In the genomic region with DNA sequence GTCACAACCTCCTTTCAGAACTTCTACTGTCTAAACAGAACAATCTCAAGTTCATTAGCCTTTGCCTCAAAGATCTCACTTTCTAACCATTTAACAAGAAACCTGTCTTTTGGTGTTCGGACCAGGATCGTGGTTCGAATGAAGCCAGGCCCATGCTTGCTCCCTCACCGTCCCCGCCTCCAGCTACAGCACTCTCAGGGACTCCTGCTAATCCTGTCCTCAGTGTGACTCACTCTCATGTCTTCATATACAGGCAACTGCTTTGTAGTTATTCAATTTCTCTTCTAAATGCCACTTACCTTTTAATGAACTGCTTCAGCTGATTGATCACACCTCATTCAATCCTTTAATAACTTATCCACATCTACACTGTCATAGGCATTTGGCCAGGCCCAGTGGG, we compare ENCODE assay signal across 11 cellular contexts. TPM values are rescaled to one million over a fixed set of nuclear protein-coding genes. Genes with fewer than 3 reads are reported as not detected.
DNase-seq lines count a peak whose midpoint lies in the region; ATAC-seq and TF ChIP-seq lines count a peak whose summit lies in the region.
"Had no signal": no experiment of that assay in that cellular context is flagged by ENCODE, and none has a peak within 500 bp of the region (broad histone marks: within the 10 kb centered on the region; RNA-seq: fewer than 3 reads in every experiment).

No MANE protein-coding gene starts in this region.

- H3K4me1 Mint-ChIP-seq in activated naive CD4-positive, alpha-beta T cell treated with anti-CD3 and anti-CD28 coated beads, Interleukin-2, amount 50 U/mL, for 24 hours = peaks cover 77% of the 10 kb centered on the region

- peak overlapping the region; percentile 17 for H3K9ac ChIP-seq in SU-DHL-6 (ENCODE audit: low read length)

- H3K27ac ChIP-seq in SU-DHL-6 (ENCODE audit: low read depth, low read length) (peak overlapping the region; percentile 95), foreskin keratinocyte (peak overlapping the region; percentile 79), suprapubic skin (peak overlapping the region; percentile 50), ovary (no peak overlapping the region), brain microvascular endothelial cell (no peak overlapping the region)

- no peaks in the 10 kb centered on the region for H3K27me3 Mint-ChIP-seq in activated naive CD4-positive, alpha-beta T cell treated with anti-CD3 and anti-CD28 coated beads, Interleukin-2, amount 50 U/mL, for 24 hours

- peaks cover 12% of the 10 kb centered on the region for H3K36me3 Mint-ChIP-seq in activated naive CD4-positive, alpha-beta T cell treated with anti-CD3 and anti-CD28 coated beads, Interleukin-2, amount 50 U/mL, for 24 hours

- H3K27me3 ChIP-seq in SU-DHL-6 (ENCODE audit: low read length) = no peaks in the 10 kb centered on the region
- no peaks in the 10 kb centered on the region for H3K27me3 ChIP-seq in foreskin keratinocyte
- H3K27me3 ChIP-seq in suprapubic skin = no peaks in the 10 kb centered on the region
- no peaks in the 10 kb centered on the region for H3K27me3 ChIP-seq in ovary
- no peaks in the 10 kb centered on the region for H3K27me3 ChIP-seq in brain microvascular endothelial cell (replicated peaks)

- TF ChIP-seq POLR2A in suprapubic skin (IDR thresholded peaks at IDR 0.05) = no peak
- TF ChIP-seq POLR2A in ovary (IDR thresholded peaks at IDR 0.05) = no peak

- H3K4me3 ChIP-seq in SU-DHL-6 (ENCODE audit: insufficient read depth, low read length, poor library complexity, severe bottlenecking) = no peak overlapping the region
- no peak overlapping the region for H3K4me3 ChIP-seq in suprapubic skin
- H3K4me3 ChIP-seq in ovary = no peak overlapping the region
- H3K4me3 ChIP-seq in brain microvascular endothelial cell (ENCODE audit: low read depth, low read length) = no peak overlapping the region

- peaks cover 5% of the 10 kb centered on the region; the same call in 1 of the 2 replicates for H4K20me1 ChIP-seq in SU-DHL-6 (ENCODE audit: low read depth, low read length)

- H3K9me2 ChIP-seq in SU-DHL-6 (replicated peaks; ENCODE audit: insufficient read depth, low read length) = no peaks in the 10 kb centered on the region

- no peak for TF ChIP-seq CTCF in SU-DHL-6 (IDR thresholded peaks at IDR 0.05; ENCODE audit: insufficient read depth, low read length, poor library complexity, severe bottlenecking)
- no peak for TF ChIP-seq CTCF in foreskin keratinocyte (conservative IDR thresholded peaks at IDR 0.05)
- TF ChIP-seq CTCF in suprapubic skin (IDR thresholded peaks at IDR 0.05) = no peak
- no peak for TF ChIP-seq CTCF in ovary (IDR thresholded peaks at IDR 0.05)
- no peak for TF ChIP-seq CTCF in brain microvascular endothelial cell (IDR thresholded peaks at IDR 0.05; ENCODE audit: low read depth, low read length, missing control alignments)

- peak overlapping the region; percentile 81 for H3K27ac Mint-ChIP-seq in activated naive CD4-positive, alpha-beta T cell treated with anti-CD3 and anti-CD28 coated beads, Interleukin-2, amount 50 U/mL, for 24 hours

- no peak for TF ChIP-seq EP300 in suprapubic skin (IDR thresholded peaks at IDR 0.05)
- TF ChIP-seq EP300 in ovary (IDR thresholded peaks at IDR 0.05) = no peak

- peak overlapping the region; percentile 6 for H3K4me3 Mint-ChIP-seq in activated naive CD4-positive, alpha-beta T cell treated with anti-CD3 and anti-CD28 coated beads, Interleukin-2, amount 50 U/mL, for 24 hours

- peaks cover 52% of the 10 kb centered on the region for H3F3A ChIP-seq in SU-DHL-6 (ENCODE audit: insufficient read depth)

- peak; percentile 74 for ATAC-seq in foreskin keratinocyte

- 63% methylated on average over 5 of the region's 5 CpGs for WGBS in suprapubic skin
- 97 to 99% (median 98%) methylated on average over 5 of the region's 5 CpGs for WGBS in ovary, 3 donors

- intact Hi-C loops in ovary (cut with DNase I) = no loop called here

- no peak overlapping the region for H2AFZ ChIP-seq in SU-DHL-6 (ENCODE audit: low read depth, low read length, severe bottlenecking)

- H3K4me2 ChIP-seq in SU-DHL-6 (ENCODE audit: low read depth, low read length, poor library complexity, severe bottlenecking) = peak overlapping the region; percentile 96

- peaks cover 19% of the 10 kb centered on the region for H3K36me3 ChIP-seq in SU-DHL-6 (ENCODE audit: low read length)
- H3K36me3 ChIP-seq in suprapubic skin = peaks cover 22% of the 10 kb centered on the region
- no peaks in the 10 kb centered on the region for H3K36me3 ChIP-seq in ovary
- H3K36me3 ChIP-seq in brain microvascular endothelial cell (replicated peaks) = peaks cover 9% of the 10 kb centered on the region

- H3K9me3 ChIP-seq in SU-DHL-6 (ENCODE audit: insufficient read depth, low read length) (no peaks in the 10 kb centered on the region), suprapubic skin (no peaks in the 10 kb centered on the region), ovary (no peaks in the 10 kb centered on the region)

- in situ Hi-C loops in brain microvascular endothelial cell (cut with HindIII; ENCODE audit: low pct_ligation_motif_present, low sequenced_read_pairs) = no loop called here

- H3K9me3 Mint-ChIP-seq in activated naive CD4-positive, alpha-beta T cell treated with anti-CD3 and anti-CD28 coated beads, Interleukin-2, amount 50 U/mL, for 24 hours = no peaks in the 10 kb centered on the region

- peaks cover 96% of the 10 kb centered on the region for H3K79me2 ChIP-seq in SU-DHL-6 (ENCODE audit: insufficient read depth, low read length)

- peaks cover 46% of the 10 kb centered on the region for H3K4me1 ChIP-seq in foreskin keratinocyte
- H3K4me1 ChIP-seq in suprapubic skin = peaks cover 95% of the 10 kb centered on the region
- peaks cover 15% of the 10 kb centered on the region for H3K4me1 ChIP-seq in ovary (ENCODE audit: insufficient read depth)

- no peak for DNase-seq in activated naive CD4-positive, alpha-beta T cell (lab: John Stamatoyannopoulos, UW)
- peak in 1 of 2 donors; percentile 69 for DNase-seq in foreskin keratinocyte
- DNase-seq in suprapubic skin (ENCODE audit: low spot score in 2 of 2) = no peak
- no peak for DNase-seq in ovary
- no peak for DNase-seq in brain microvascular endothelial cell
- DNase-seq in KG1 (lab: John Stamatoyannopoulos, UW) = no peak
- DNase-seq: aorta, NCI-H1417 treated with DMSO at 0.1 percent for 48 hours, posterior cingulate gyrus had no signal

RNA-seq across cellular contexts. Expression of gene SERTAD2, which starts 15.8 kb away (rescaled TPM):
- total RNA-seq in foreskin keratinocyte (17.1 and 18.4 TPM in 2 replicates), suprapubic skin (10 to 100 TPM; 23.7 to 36.4 (median 30.9) TPM), ovary (10 to 100 TPM; 11.0 to 26.8 (median 21.8) TPM)
- polyA plus RNA-seq in foreskin keratinocyte (5.7 and 7.1 TPM in 2 replicates), ovary (10 to 100 TPM in 1 of 2 donors, 1 to 10 TPM in 1; 9.9 to 20.8 TPM)

Comparison
In these comparisons a context has a peak if more than half of its experiments do, and no peak if none do; other contexts are left out.
1. H3K27ac ChIP-seq: peak in SU-DHL-6 (single experiment), foreskin keratinocyte (single experiment) and suprapubic skin (single experiment); none in ovary (0 of 2) and brain microvascular endothelial cell (single experiment).